In genomic region chr7:5796076-5796475, GRCh38 we compare ENCODE assay signal across 1 cellular context.
TF ChIP-seq lines count a peak whose summit lies in the region.

No MANE protein-coding gene starts in this region.

TF ChIP-seq in GM23338, 12 proteins besides CTCF, POLR2A, EP300 and RAD21 (continued from another document):
- TF ChIP-seq ZNF462 (CRISPR knock-in tag; IDR thresholded peaks at IDR 0.05): no peak
- no peak for TF ChIP-seq EZH2phosphoT487 (IDR thresholded peaks at IDR 0.05; ENCODE audit: unreplicated experiment)
- TF ChIP-seq NANOG (IDR thresholded peaks at IDR 0.05; ENCODE audit: borderline replicate concordance): no peak
- no peak for TF ChIP-seq ZNF114 (CRISPR knock-in tag; IDR thresholded peaks at IDR 0.05)
